Comparison of ENCODE assay signal across 23 cellular contexts in the genomic region with DNA sequence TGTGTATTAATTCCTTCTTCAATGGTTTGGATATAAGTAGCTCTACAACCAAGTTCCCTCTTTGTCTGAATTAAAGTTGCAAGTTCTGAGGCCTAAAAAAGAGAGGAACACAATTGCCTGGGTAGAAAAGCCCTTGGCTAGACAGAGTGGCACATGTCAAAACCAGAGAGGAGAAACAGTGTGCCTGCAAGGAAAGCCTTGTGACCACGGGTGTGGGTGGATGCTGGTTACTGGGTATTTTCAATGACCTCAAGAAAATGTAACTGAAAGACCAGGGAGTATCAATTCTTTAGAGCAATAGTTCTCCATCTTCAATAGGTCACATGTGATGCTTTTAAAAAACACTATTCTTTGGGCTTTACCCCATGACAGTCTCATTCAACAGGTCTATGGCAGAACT.
DNase-seq lines count a peak whose midpoint lies in the region; ATAC-seq and TF ChIP-seq lines count a peak whose summit lies in the region.
"Had no signal": no experiment of that assay in that cellular context is flagged by ENCODE, and none has a peak within 500 bp of the region (broad histone marks: within the 10 kb centered on the region; RNA-seq: fewer than 3 reads in every experiment).

No MANE protein-coding gene starts in this region.

- intact Hi-C loops in CD8-positive, alpha-beta T cell (cut with DNase I, micrococcal nuclease) = no loop called here
- intact Hi-C loops in posterior cingulate gyrus (cut with DNase I) = no loop called here

- H3K4me3 Mint-ChIP-seq in CD8-positive, alpha-beta T cell = no peak overlapping the region
- H3K4me3 Mint-ChIP-seq in effector memory CD8-positive, alpha-beta T cell = no peak overlapping the region
- H3K4me3 Mint-ChIP-seq: mesothelial cell of epicardium had no signal

- H3K36me3 Mint-ChIP-seq in CD8-positive, alpha-beta T cell = peaks cover 70% of the 10 kb centered on the region
- H3K36me3 Mint-ChIP-seq in effector memory CD8-positive, alpha-beta T cell (ENCODE audit: insufficient read depth) = peaks cover 31% of the 10 kb centered on the region

- no peak overlapping the region for H3K27ac Mint-ChIP-seq in CD8-positive, alpha-beta T cell
- peak overlapping the region; percentile 53 to 56 for H3K27ac Mint-ChIP-seq in effector memory CD8-positive, alpha-beta T cell

- TF ChIP-seq CTCF in CD8-positive, alpha-beta T cell (IDR thresholded peaks at IDR 0.05) = no peak
- no peak for TF ChIP-seq CTCF in GM12865 (IDR thresholded peaks at IDR 0.05; ENCODE audit: insufficient read depth, low read depth, low read length, missing control alignments)

- no peak overlapping the region for H3K27ac ChIP-seq in CD8-positive, alpha-beta T cell (ENCODE audit: low read depth, low read length)
- H3K27ac ChIP-seq: BLaER1 had no signal

- ATAC-seq in CD8-positive, alpha-beta T cell = peak; percentile 10
- ATAC-seq in HG03432 (IDR thresholded peaks at IDR 0.05; ENCODE audit: unreplicated experiment) (peak; percentile 58), HG03108 (IDR thresholded peaks at IDR 0.05; ENCODE audit: unreplicated experiment) (no peak)
- no peak for ATAC-seq in effector memory CD8-positive, alpha-beta T cell (replicated peaks)
- ATAC-seq: HCT116, PC-3, sciatic nerve, SK-N-SH treated with all-trans-retinoic acid at 6 μM for 48 hours had no signal

- DNase-seq in CD8-positive, alpha-beta T cell = no peak
- peak; percentile 10 for DNase-seq in GM12865 (ENCODE audit: low read depth)
- DNase-seq in effector memory CD8-positive, alpha-beta T cell = no peak
- DNase-seq in posterior cingulate gyrus = no peak
- no peak for DNase-seq in amygdala (lab: John Stamatoyannopoulos, UW)
- DNase-seq: aorta, cortex of kidney, DND-41, erythroblast, glutamatergic neuron, islet precursor cell, MG63, NCI-H2081, NCI-H524, occipital lobe, PC-3 had no signal

- no peaks in the 10 kb centered on the region for H3K9me3 ChIP-seq in CD8-positive, alpha-beta T cell (ENCODE audit: low read length)
- H3K9me3 ChIP-seq: BLaER1, MG63 had no signal

- CTCF ChIA-PET in CD8-positive, alpha-beta T cell (lab: Charles Lee) = interaction anchor here (0.8 to 2.2 kb wide), 2 partner anchors 9 to 10 kb away, joined by 3 to 9 read pairs; no protein-coding TSS in a partner anchor

- H3K27me3 ChIP-seq in CD8-positive, alpha-beta T cell (ENCODE audit: insufficient read depth, low read length) = no peaks in the 10 kb centered on the region
- H3K27me3 ChIP-seq: BLaER1, MG63 had no signal

- no peak overlapping the region for H3K4me3 ChIP-seq in CD8-positive, alpha-beta T cell (ENCODE audit: low read depth, low read length)
- no peak overlapping the region for H3K4me3 ChIP-seq in GM12865 (ENCODE audit: low read depth, low read length)
- H3K4me3 ChIP-seq: BLaER1, MG63 had no signal

- no peaks in the 10 kb centered on the region for H3K27me3 Mint-ChIP-seq in CD8-positive, alpha-beta T cell (ENCODE audit: low read depth)
- no peaks in the 10 kb centered on the region for H3K27me3 Mint-ChIP-seq in effector memory CD8-positive, alpha-beta T cell

- POLR2A ChIA-PET in CD8-positive, alpha-beta T cell (lab: Charles Lee) = no interaction called here

- no peaks in the 10 kb centered on the region for H3K9me3 Mint-ChIP-seq in CD8-positive, alpha-beta T cell
- no peaks in the 10 kb centered on the region for H3K9me3 Mint-ChIP-seq in effector memory CD8-positive, alpha-beta T cell
- H3K9me3 Mint-ChIP-seq: mesothelial cell of epicardium had no signal

- peaks cover 6% of the 10 kb centered on the region for H3K36me3 ChIP-seq in CD8-positive, alpha-beta T cell (ENCODE audit: insufficient read depth, low read length)
- H3K36me3 ChIP-seq: MG63 had no signal

- peaks cover 32% of the 10 kb centered on the region for H3K4me1 Mint-ChIP-seq in CD8-positive, alpha-beta T cell (ENCODE audit: low read depth)
- peaks cover 10 to 27% of the 10 kb centered on the region in 2 donors for H3K4me1 Mint-ChIP-seq in effector memory CD8-positive, alpha-beta T cell (ENCODE audit: low read depth in 2 of 2)

- H3K4me1 ChIP-seq in CD8-positive, alpha-beta T cell (ENCODE audit: insufficient read depth, low read length) = peaks cover 22% of the 10 kb centered on the region

Comparison
In these comparisons a context has a peak if more than half of its experiments do, and no peak if none do; other contexts are left out.
1. ATAC-seq: peak in CD8-positive, alpha-beta T cell (single experiment) and HG03432 (single experiment); none in effector memory CD8-positive, alpha-beta T cell (single experiment) and HG03108 (single experiment).